In the genomic region with DNA sequence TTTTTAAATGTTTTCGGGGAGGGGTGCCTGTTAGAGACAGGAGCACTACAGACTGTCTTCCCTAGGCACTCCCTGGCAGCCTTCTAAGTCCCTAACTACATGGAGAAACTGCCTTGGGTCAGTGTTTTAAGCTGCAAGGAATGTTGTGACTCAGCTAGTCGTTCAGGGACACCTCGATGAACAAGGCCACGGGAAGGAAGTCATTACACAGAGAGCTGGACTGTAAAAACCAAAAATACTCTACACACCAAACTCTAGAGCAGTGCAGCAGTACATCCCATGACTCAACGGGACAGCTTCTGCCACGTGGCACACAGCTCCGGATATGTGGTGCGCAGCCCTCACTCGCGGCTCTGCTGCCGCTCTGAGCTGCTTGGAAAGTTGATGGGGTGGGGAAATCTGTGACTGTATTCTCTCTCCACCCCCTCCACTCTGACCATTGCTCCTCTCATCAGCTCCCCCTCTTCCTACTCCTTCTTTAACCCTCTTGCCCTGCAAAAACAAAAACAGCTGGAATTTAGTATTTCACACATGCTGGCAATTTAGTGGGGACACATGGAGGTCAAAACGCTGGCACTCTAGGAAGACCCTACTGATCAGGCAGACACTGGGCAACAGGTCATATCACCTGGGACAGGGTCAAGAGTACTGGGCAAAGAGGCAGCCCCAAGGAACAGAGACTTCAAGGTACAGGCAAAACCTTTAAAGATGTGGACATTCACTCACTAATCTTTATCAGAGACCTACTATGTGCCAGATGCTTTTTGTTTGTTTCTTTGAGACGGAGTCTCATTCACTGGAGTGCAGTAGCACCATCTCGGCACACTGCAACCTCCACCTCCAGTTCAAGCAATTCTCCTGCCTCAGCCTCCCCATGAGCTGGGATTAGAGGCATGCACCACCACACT, we compare ENCODE assay signal across 8 cellular contexts. TPM values are rescaled to one million over a fixed set of nuclear protein-coding genes. Genes with fewer than 3 reads are reported as not detected.
DNase-seq lines count a peak whose midpoint lies in the region; ATAC-seq and TF ChIP-seq lines count a peak whose summit lies in the region.

No MANE protein-coding gene starts in this region.

- H3K27me3 ChIP-seq in esophagus squamous epithelium, result no peaks in the 10 kb centered on the region
- no peaks in the 10 kb centered on the region for H3K27me3 ChIP-seq in osteoblast (ENCODE audit: insufficient read depth, low read length)
- no peaks in the 10 kb centered on the region for H3K27me3 ChIP-seq in tibial nerve

- ATAC-seq in GM21390 (IDR thresholded peaks at IDR 0.05; ENCODE audit: unreplicated experiment), result peak; percentile 76

- H4K20me1 ChIP-seq in osteoblast (ENCODE audit: insufficient read depth, low read length), result no peaks in the 10 kb centered on the region

- peak overlapping the region; percentile 75 for H3K4me2 ChIP-seq in osteoblast (ENCODE audit: insufficient read depth, low read length)

- H3K4me3 ChIP-seq in AG04449 (ENCODE audit: low read depth, low read length) (no peak overlapping the region), esophagus squamous epithelium (peak overlapping the region in 1 of 4 donors; percentile 21), osteoblast (ENCODE audit: insufficient read depth, low read length) (peak overlapping the region; percentile 45), tibial nerve (no peak overlapping the region)

- H3K4me1 ChIP-seq in esophagus squamous epithelium (peaks cover 7 to 23% (median 13%) of the 10 kb centered on the region in 3 donors), osteoblast (ENCODE audit: insufficient read depth, low read length) (peaks cover 19% of the 10 kb centered on the region), tibial nerve (peaks cover 0 to 23% (median 14%) of the 10 kb centered on the region in 4 donors)

- no peaks in the 10 kb centered on the region for H3K79me2 ChIP-seq in osteoblast (ENCODE audit: insufficient read depth, low read length)

- 41 to 53% methylated on average over 10 to 11 of the region's 14 CpGs for WGBS in esophagus squamous epithelium, 2 donors
- WGBS in tibial nerve, 2 donors, result 17 to 21% methylated on average over 14 of the region's 14 CpGs

- H3K9me3 ChIP-seq in esophagus squamous epithelium (no peaks in the 10 kb centered on the region), osteoblast (ENCODE audit: low read depth, low read length) (no peaks in the 10 kb centered on the region), tibial nerve (no peaks in the 10 kb centered on the region)

- H3K36me3 ChIP-seq in esophagus squamous epithelium (no peaks in the 10 kb centered on the region), osteoblast (ENCODE audit: insufficient read depth, low read length) (no peaks in the 10 kb centered on the region), tibial nerve (no peaks in the 10 kb centered on the region)

- POLR2A ChIA-PET in AG04449 (lab: Yijun Ruan, JAX), result interaction anchor here (0.6 to 1.8 kb wide), 13 partner anchors 9 to 216 kb away, joined by 3 to 20 read pairs (median 4); partner anchors contain the start of genes LPIN3 and ZHX3

- CTCF ChIA-PET in AG04449 (lab: Yijun Ruan, JAX), result interaction anchor here (1.0 to 4.3 kb wide), 7 partner anchors 10 to 234 kb away, joined by 3 to 61 read pairs (median 5); partner anchors contain the start of gene LPIN3

- peak; percentile 98 for DNase-seq in AG04449 (ENCODE audit: low read depth, low spot score)
- DNase-seq in NCI-H226, result peak; percentile 94
- DNase-seq in activated T-cell treated with anti-CD3 and anti-CD28 coated beads for 24 hours (ENCODE audit: low read depth), result peak; percentile 58
- no peak for DNase-seq in esophagus squamous epithelium (lab: John Stamatoyannopoulos, UW)
- DNase-seq in osteoblast (ENCODE audit: insufficient read length, low spot score, missing footprints), result peak; percentile 97
- peak; percentile 62 to 73 for DNase-seq in tibial nerve (ENCODE audit: low spot score in 2 of 2)
- DNase-seq in NCI-H128 (lab: John Stamatoyannopoulos, UW; ENCODE audit: unreplicated experiment), result no peak

- peak; percentile 54 to 89 for TF ChIP-seq EP300 in tibial nerve (IDR thresholded peaks at IDR 0.05)

- TF ChIP-seq POLR2A in esophagus squamous epithelium (IDR thresholded peaks at IDR 0.05) (peak in 1 of 4 donors; percentile 28), tibial nerve (IDR thresholded peaks at IDR 0.05) (no peak)

- H3K27ac ChIP-seq in esophagus squamous epithelium (peak overlapping the region; percentile 59 to 90 (median 84)), osteoblast (ENCODE audit: low read depth, low read length) (peak overlapping the region; percentile 94), tibial nerve (peak overlapping the region; percentile 54 to 87 (median 72))

- H2AFZ ChIP-seq in osteoblast (ENCODE audit: low read length), result peak overlapping the region; percentile 87

- intact Hi-C loops in esophagus squamous epithelium (cut with DNase I), result loop anchor here (10.0 kb wide), 1 partner anchor 195 kb away; the partner anchor contains the start of gene PLCG1

- TF ChIP-seq CTCF in AG04449 (IDR thresholded peaks at IDR 0.05; ENCODE audit: insufficient read depth, low read length, missing control alignments) (no peak), esophagus squamous epithelium (IDR thresholded peaks at IDR 0.05) (no peak), osteoblast (IDR thresholded peaks at IDR 0.05; ENCODE audit: extremely low read depth, low read depth, low read length) (no peak), tibial nerve (IDR thresholded peaks at IDR 0.05) (no peak)

RNA-seq across cellular contexts. Expression of gene LPIN3, which starts 10.9 kb away (rescaled TPM):
- total RNA-seq in esophagus squamous epithelium, result 10 to 100 TPM; 15.4 to 38.6 (median 32.9) TPM
- total RNA-seq in osteoblast, result 9.0 and 10.3 TPM in 2 replicates
- total RNA-seq in tibial nerve, result 10 to 100 TPM; 24.5 to 64.8 (median 36.5) TPM

RNA-seq across cellular contexts. Expression of gene ZHX3, which starts 12.2 kb away (rescaled TPM):
- total RNA-seq in esophagus squamous epithelium, result 10 to 100 TPM; 13.6 to 30.3 (median 15.5) TPM
- total RNA-seq in osteoblast, result 35.4 and 36.6 TPM in 2 replicates
- 10 to 100 TPM; 47.1 to 58.6 (median 50.7) TPM for total RNA-seq in tibial nerve

RNA-seq across cellular contexts. Expression of gene EMILIN3, which starts 36.9 kb away (rescaled TPM):
- total RNA-seq in esophagus squamous epithelium, result under 1 TPM in 3 of 4 donors, not detected in 1; 0.13 to 0.76 (median 0.44) TPM
- total RNA-seq in osteoblast, result not detected in 2 replicates
- total RNA-seq in tibial nerve, result 10 to 100 TPM in 3 of 4 donors, 1 to 10 TPM in 1; 1.8 to 84.6 (median 32.9) TPM

Comparison
In these comparisons a context has a peak if more than half of its experiments do, and no peak if none do; other contexts are left out.
1. DNase-seq: peak in AG04449 (single experiment), NCI-H226 (single experiment), activated T-cell treated with anti-CD3 and anti-CD28 coated beads for 24 hours (single experiment), osteoblast (single experiment) and tibial nerve (2 of 2); none in esophagus squamous epithelium (single experiment) and NCI-H128 (single experiment).
2. Peak in every context shown above with its lines, with median percentiles within 50 percentile points of each other: H3K27ac ChIP-seq.